30 cellular contexts compared by ENCODE assay signal in genomic region chr1:17270891-17271765, GRCh38. TPM values are rescaled to one million over a fixed set of nuclear protein-coding genes. Genes with fewer than 3 reads are reported as not detected.
"Had no signal": no experiment of that assay in that cellular context is flagged by ENCODE, and none has a peak within 500 bp of the region (broad histone marks: within the 10 kb centered on the region; RNA-seq: fewer than 3 reads in every experiment).

No MANE protein-coding gene starts in this region.

- H3K4me1 ChIP-seq: left ventricle myocardium inferior, pancreas, prostate gland, right lobe of liver, tibial artery, upper lobe of left lung, uterus had no signal

- H3K27me3 ChIP-seq: pancreas, right lobe of liver, upper lobe of left lung, uterus had no signal

- H3K27ac ChIP-seq: coronary artery, dorsolateral prefrontal cortex, left ventricle myocardium inferior, pancreas, prostate gland, right lobe of liver, tibial artery, upper lobe of left lung, uterus had no signal

- H3K4me3 ChIP-seq: coronary artery, dorsolateral prefrontal cortex, left ventricle myocardium inferior, lung, pancreas, prostate gland, right lobe of liver, tibial artery, upper lobe of left lung, uterus had no signal

- H3K36me3 ChIP-seq: left ventricle myocardium inferior, pancreas, prostate gland, right lobe of liver, tibial artery, upper lobe of left lung, uterus had no signal

- H3K4me3 Mint-ChIP-seq: naive thymus-derived CD4-positive, alpha-beta T cell; nephron progenitor cell; stimulated activated memory B cell treated with anti-CD40 and anti-IgM and Interleukin-4, amounts not matched to agents 10 μg/mL and 1 μg/mL and 100 μg/mL, for 72 hours; stimulated activated naive CD8-positive, alpha-beta T cell treated with anti-CD3 and anti-CD28 coated beads, Interleukin-15, Interleukin-2, amounts not matched to agents 100 ng/mL and 50 ng/mL, for 24 hours had no signal

- H3K4me1 Mint-ChIP-seq: naive thymus-derived CD4-positive, alpha-beta T cell had no signal

- H3K9me3 ChIP-seq: left ventricle myocardium inferior, pancreas, prostate gland, right lobe of liver, tibial artery, upper lobe of left lung, uterus had no signal

- ATAC-seq: esophagus mucosa; left cardiac atrium; naive thymus-derived CD4-positive, alpha-beta T cell; pancreas; right lobe of liver; stimulated activated memory B cell treated with anti-CD40 and anti-IgM and Interleukin-4, amounts not matched to agents 10 μg/mL and 1 μg/mL and 100 μg/mL, for 72 hours had no signal

- H3K27ac Mint-ChIP-seq: naive thymus-derived CD4-positive, alpha-beta T cell; nephron progenitor cell; stimulated activated memory B cell treated with anti-CD40 and anti-IgM and Interleukin-4, amounts not matched to agents 10 μg/mL and 1 μg/mL and 100 μg/mL, for 72 hours; stimulated activated naive CD8-positive, alpha-beta T cell treated with anti-CD3 and anti-CD28 coated beads, Interleukin-15, Interleukin-2, amounts not matched to agents 100 ng/mL and 50 ng/mL, for 24 hours had no signal

- FAIRE-seq: endometrium, frontal cortex, keratinocyte, pancreas had no signal

- H3K36me3 Mint-ChIP-seq: naive thymus-derived CD4-positive, alpha-beta T cell; stimulated activated memory B cell treated with anti-CD40 and anti-IgM and Interleukin-4, amounts not matched to agents 10 μg/mL and 1 μg/mL and 100 μg/mL, for 72 hours had no signal

- H3K9me3 Mint-ChIP-seq: naive thymus-derived CD4-positive, alpha-beta T cell; nephron progenitor cell; stimulated activated memory B cell treated with anti-CD40 and anti-IgM and Interleukin-4, amounts not matched to agents 10 μg/mL and 1 μg/mL and 100 μg/mL, for 72 hours; stimulated activated naive CD8-positive, alpha-beta T cell treated with anti-CD3 and anti-CD28 coated beads, Interleukin-15, Interleukin-2, amounts not matched to agents 100 ng/mL and 50 ng/mL, for 24 hours had no signal

- DNase-seq: dorsolateral prefrontal cortex; effector CD8-positive, alpha-beta T cell; left cardiac atrium; left ventricle myocardium inferior; mesenchymal stem cell; naive thymus-derived CD4-positive, alpha-beta T cell; nephron progenitor cell; pancreas; retina; right lobe of liver; stimulated activated CD4-positive, alpha-beta T cell treated with anti-CD3 and anti-CD28 coated beads, Interleukin-15, amount 100 ng/mL, for 24 hours; stimulated activated CD4-positive, alpha-beta T cell treated with anti-CD3 and anti-CD28 coated beads, Interleukin-1b, Interleukin-23, amount 100 ng/mL, for 48 hours; stimulated activated CD4-positive, alpha-beta T cell treated with anti-CD3 and anti-CD28 coated beads, Interleukin-4, amount 100 ng/mL, for 24 hours; tibial artery; upper lobe of left lung; uterus had no signal

RNA-seq across cellular contexts. Expression of gene PADI3, which starts 22.2 kb away (rescaled TPM):
- total RNA-seq: cerebellum; dorsolateral prefrontal cortex; fibroblast of lung; frontal cortex; glomerular endothelial cell; left cardiac atrium; left ventricle myocardium inferior; lung; mononuclear cell; naive thymus-derived CD4-positive, alpha-beta T cell; pancreas; right lobe of liver; temporal lobe; upper lobe of left lung; uterus had no signal
- polyA plus RNA-seq: fibroblast of lung; naive thymus-derived CD4-positive, alpha-beta T cell; pancreas had no signal

RNA-seq across cellular contexts. Expression of gene PADI4, which starts 36.9 kb away (rescaled TPM):
- total RNA-seq: esophagus mucosa, fibroblast of lung, glomerular endothelial cell, prostate gland had no signal
- polyA plus RNA-seq: fibroblast of lung had no signal
